Comparison of ENCODE assay signal across 1 cellular context in genomic region chr5:835933-836612, GRCh38.
TF ChIP-seq lines count a peak whose summit lies in the region.
"Not testable (repeated sequence)": the region's sequence is repeated elsewhere in the genome, so short reads cannot be mapped to it uniquely, and the experiment has no call there.

No MANE protein-coding gene starts in this region.

TF ChIP-seq in K562, 482 proteins besides CTCF, POLR2A, EP300 and RAD21:
- TF ChIP-seq NFIC (IDR thresholded peaks at IDR 0.05) (0 out of 2 replicates have a peak, but pooled peaks have one; percentile 16), KDM1A (IDR thresholded peaks at IDR 0.05) (peak in 1 of 2 experiments; percentile 75; a peak in 1 of 4 replicates), TEAD1 (CRISPR knock-in tag; IDR thresholded peaks at IDR 0.05) (0 out of 4 replicates have a peak, but pooled peaks of 1 of the 2 experiments have one; percentile 51), SMARCA4 (IDR thresholded peaks at IDR 0.05) (0 out of 2 replicates have a peak, but pooled peaks have one; percentile 25), SOX6 (IDR thresholded peaks at IDR 0.05) (peak; percentile 32; the same call in 1 of the 2 replicates), GATA2 (CRISPR knock-in tag; IDR thresholded peaks at IDR 0.05) (peak; percentile 62), TEAD4 (IDR thresholded peaks at IDR 0.05; ENCODE audit: low read length) (peak; percentile 69), TAL1 (IDR thresholded peaks at IDR 0.05) (peak; percentile 64), HDAC2 (IDR thresholded peaks at IDR 0.05) (peak; percentile 51; the same call in 1 of the 2 replicates), HDAC1 (IDR thresholded peaks at IDR 0.05) (0 out of 4 replicates have a peak, but pooled peaks of 1 of the 2 experiments have one; percentile 33), CBFA2T2 (conservative IDR thresholded peaks at IDR 0.05) (peak; percentile 52), TEAD2 (tag; IDR thresholded peaks at IDR 0.05) (0 out of 2 replicates have a peak, but pooled peaks have one; percentile 52), DPF2 (IDR thresholded peaks at IDR 0.05) (0 out of 2 replicates have a peak, but pooled peaks have one; percentile 14), TCF3 (CRISPR knock-in tag; IDR thresholded peaks at IDR 0.05) (peak; percentile 69), CBFA2T3 (IDR thresholded peaks at IDR 0.05) (peak; percentile 76), NCOR1 (IDR thresholded peaks at IDR 0.05) (peak; percentile 30; the same call in 1 of the 2 replicates), RCOR1 (IDR thresholded peaks at IDR 0.05; ENCODE audit: borderline replicate concordance in 1 of 2, low read depth in 2 of 2, low read length in 2 of 2) (peak in 1 of 2 experiments; percentile 58; a peak in 1 of 4 replicates), ARID1B (IDR thresholded peaks at IDR 0.05) (peak; percentile 66)
- not testable (repeated sequence) for TF ChIP-seq TEAD4 (CRISPR knock-in tag; IDR thresholded peaks at IDR 0.05; ENCODE audit: borderline replicate concordance)
